ENCODE assay signal across 1 cellular context in the genomic region with DNA sequence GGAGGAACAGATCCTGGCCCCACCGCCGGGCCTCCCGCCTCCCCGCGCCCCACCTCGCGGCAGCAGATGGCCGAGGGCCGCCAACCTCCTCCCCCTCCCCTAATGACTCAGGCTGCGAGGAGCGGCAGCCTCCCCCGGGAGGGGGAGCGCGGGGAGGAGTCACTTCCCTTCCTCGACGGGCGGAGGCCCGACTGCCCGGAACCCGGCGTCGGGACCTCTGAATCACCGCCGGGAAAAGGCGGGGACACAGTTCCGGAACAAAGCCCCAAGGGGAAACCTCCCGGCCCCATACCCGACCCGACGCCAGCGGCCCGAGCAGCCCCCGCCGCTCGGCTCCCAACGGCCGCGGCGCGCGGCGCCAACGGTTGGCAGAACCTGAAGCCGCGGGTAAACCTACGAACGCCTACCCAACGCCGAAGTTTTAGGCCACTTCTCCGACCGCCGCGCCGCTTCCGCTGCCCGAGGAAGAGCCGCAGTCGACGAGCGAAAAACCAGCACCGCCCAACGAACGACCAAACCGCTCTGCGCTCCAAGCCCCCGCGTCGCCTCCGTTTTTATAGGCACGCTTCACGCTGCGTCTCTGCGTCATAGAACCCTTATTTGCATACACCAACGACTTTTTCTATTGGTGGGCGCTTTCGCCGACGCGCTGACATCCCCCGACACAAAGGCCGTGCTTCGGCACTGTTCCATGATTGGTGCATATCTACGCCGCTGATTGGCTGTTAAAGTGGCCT.
TF ChIP-seq lines count a peak whose summit lies in the region.

No MANE protein-coding gene starts in this region.

TF ChIP-seq in GM23338, 12 proteins besides CTCF, POLR2A, EP300 and RAD21:
- TF ChIP-seq, protein P1, sequence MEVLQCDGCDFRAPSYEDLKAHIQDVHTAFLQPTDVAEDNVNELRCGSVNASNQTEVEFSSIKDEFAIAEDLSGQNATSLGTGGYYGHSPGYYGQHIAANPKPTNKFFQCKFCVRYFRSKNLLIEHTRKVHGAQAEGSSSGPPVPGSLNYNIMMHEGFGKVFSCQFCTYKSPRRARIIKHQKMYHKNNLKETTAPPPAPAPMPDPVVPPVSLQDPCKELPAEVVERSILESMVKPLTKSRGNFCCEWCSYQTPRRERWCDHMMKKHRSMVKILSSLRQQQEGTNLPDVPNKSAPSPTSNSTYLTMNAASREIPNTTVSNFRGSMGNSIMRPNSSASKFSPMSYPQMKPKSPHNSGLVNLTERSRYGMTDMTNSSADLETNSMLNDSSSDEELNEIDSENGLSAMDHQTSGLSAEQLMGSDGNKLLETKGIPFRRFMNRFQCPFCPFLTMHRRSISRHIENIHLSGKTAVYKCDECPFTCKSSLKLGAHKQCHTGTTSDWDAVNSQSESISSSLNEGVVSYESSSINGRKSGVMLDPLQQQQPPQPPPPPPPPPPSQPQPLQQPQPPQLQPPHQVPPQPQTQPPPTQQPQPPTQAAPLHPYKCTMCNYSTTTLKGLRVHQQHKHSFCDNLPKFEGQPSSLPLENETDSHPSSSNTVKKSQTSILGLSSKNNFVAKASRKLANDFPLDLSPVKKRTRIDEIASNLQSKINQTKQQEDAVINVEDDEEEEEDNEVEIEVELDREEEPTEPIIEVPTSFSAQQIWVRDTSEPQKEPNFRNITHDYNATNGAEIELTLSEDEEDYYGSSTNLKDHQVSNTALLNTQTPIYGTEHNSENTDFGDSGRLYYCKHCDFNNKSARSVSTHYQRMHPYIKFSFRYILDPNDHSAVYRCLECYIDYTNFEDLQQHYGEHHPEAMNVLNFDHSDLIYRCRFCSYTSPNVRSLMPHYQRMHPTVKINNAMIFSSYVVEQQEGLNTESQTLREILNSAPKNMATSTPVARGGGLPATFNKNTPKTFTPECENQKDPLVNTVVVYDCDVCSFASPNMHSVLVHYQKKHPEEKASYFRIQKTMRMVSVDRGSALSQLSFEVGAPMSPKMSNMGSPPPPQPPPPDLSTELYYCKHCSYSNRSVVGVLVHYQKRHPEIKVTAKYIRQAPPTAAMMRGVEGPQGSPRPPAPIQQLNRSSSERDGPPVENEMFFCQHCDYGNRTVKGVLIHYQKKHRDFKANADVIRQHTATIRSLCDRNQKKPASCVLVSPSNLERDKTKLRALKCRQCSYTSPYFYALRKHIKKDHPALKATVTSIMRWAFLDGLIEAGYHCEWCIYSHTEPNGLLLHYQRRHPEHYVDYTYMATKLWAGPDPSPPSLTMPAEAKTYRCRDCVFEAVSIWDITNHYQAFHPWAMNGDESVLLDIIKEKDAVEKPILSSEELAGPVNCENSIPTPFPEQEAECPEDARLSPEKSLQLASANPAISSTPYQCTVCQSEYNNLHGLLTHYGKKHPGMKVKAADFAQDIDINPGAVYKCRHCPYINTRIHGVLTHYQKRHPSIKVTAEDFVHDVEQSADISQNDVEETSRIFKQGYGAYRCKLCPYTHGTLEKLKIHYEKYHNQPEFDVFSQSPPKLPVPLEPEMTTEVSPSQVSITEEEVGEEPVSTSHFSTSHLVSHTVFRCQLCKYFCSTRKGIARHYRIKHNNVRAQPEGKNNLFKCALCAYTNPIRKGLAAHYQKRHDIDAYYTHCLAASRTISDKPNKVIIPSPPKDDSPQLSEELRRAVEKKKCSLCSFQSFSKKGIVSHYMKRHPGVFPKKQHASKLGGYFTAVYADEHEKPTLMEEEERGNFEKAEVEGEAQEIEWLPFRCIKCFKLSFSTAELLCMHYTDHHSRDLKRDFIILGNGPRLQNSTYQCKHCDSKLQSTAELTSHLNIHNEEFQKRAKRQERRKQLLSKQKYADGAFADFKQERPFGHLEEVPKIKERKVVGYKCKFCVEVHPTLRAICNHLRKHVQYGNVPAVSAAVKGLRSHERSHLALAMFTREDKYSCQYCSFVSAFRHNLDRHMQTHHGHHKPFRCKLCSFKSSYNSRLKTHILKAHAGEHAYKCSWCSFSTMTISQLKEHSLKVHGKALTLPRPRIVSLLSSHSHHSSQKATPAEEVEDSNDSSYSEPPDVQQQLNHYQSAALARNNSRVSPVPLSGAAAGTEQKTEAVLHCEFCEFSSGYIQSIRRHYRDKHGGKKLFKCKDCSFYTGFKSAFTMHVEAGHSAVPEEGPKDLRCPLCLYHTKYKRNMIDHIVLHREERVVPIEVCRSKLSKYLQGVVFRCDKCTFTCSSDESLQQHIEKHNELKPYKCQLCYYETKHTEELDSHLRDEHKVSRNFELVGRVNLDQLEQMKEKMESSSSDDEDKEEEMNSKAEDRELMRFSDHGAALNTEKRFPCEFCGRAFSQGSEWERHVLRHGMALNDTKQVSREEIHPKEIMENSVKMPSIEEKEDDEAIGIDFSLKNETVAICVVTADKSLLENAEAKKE (CRISPR knock-in tag; IDR thresholded peaks at IDR 0.05) = no peak
- TF ChIP-seq POLR2AphosphoS5 (IDR thresholded peaks at IDR 0.05; ENCODE audit: low read depth) (peak; percentile 100), CREB1 (CRISPR knock-in tag; IDR thresholded peaks at IDR 0.05; ENCODE audit: low read depth) (peak; percentile 95)
- TF ChIP-seq, protein P2, sequence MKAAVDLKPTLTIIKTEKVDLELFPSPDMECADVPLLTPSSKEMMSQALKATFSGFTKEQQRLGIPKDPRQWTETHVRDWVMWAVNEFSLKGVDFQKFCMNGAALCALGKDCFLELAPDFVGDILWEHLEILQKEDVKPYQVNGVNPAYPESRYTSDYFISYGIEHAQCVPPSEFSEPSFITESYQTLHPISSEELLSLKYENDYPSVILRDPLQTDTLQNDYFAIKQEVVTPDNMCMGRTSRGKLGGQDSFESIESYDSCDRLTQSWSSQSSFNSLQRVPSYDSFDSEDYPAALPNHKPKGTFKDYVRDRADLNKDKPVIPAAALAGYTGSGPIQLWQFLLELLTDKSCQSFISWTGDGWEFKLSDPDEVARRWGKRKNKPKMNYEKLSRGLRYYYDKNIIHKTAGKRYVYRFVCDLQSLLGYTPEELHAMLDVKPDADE (IDR thresholded peaks at IDR 0.05) = peak; percentile 70
